In genomic region chr14:45434221-45434620, GRCh38 we compare ENCODE assay signal across 1 cellular context.
TF ChIP-seq lines count a peak whose summit lies in the region.

No MANE protein-coding gene starts in this region.

TF ChIP-seq in GM23338, 12 proteins besides CTCF, POLR2A, EP300 and RAD21 (continued from another document):
- TF ChIP-seq ZNF462 (CRISPR knock-in tag; IDR thresholded peaks at IDR 0.05) (no peak), STAT1 (IDR thresholded peaks at IDR 0.05; ENCODE audit: unreplicated experiment) (no peak), CREB1 (CRISPR knock-in tag; IDR thresholded peaks at IDR 0.05; ENCODE audit: low read depth) (no peak), REST (IDR thresholded peaks at IDR 0.05; ENCODE audit: unreplicated experiment) (no peak), NANOG (IDR thresholded peaks at IDR 0.05; ENCODE audit: borderline replicate concordance) (no peak), EZH2 (IDR thresholded peaks at IDR 0.05; ENCODE audit: low read depth, unreplicated experiment) (no peak), ZNF114 (CRISPR knock-in tag; IDR thresholded peaks at IDR 0.05) (no peak), ETS1 (IDR thresholded peaks at IDR 0.05) (no peak), ZNF331 (CRISPR knock-in tag; IDR thresholded peaks at IDR 0.05; ENCODE audit: low read depth) (no peak)
